1 cellular context compared by ENCODE assay signal in genomic region chr17:38601539-38602351, GRCh38.
TF ChIP-seq lines count a peak whose summit lies in the region.

No MANE protein-coding gene starts in this region.

TF ChIP-seq in HEK293, 187 proteins besides CTCF, POLR2A, EP300 and RAD21 (continued from another document):
- TF ChIP-seq INSM2 (tag by site-specific recombination; IDR thresholded peaks at IDR 0.05) (peak; percentile 78), KLF1 (tag by site-specific recombination; IDR thresholded peaks at IDR 0.05) (peak; percentile 49; the same call in 1 of the 2 replicates), ZNF544 (tag by site-specific recombination; IDR thresholded peaks at IDR 0.05) (no peak), PRDM1 (tag by site-specific recombination; IDR thresholded peaks at IDR 0.05) (peak; percentile 58), ZBTB21 (tag by site-specific recombination; IDR thresholded peaks at IDR 0.05) (peak; percentile 45), SP2 (tag by site-specific recombination; IDR thresholded peaks at IDR 0.05) (peak; percentile 72), ZBTB7A (tag by site-specific recombination; IDR thresholded peaks at IDR 0.05; ENCODE audit: low read depth) (peak; percentile 16; the same call in 1 of the 2 replicates), ZBTB20 (tag by site-specific recombination; IDR thresholded peaks at IDR 0.05) (peak; percentile 67; the same call in 1 of the 2 replicates), ZNF510 (tag by site-specific recombination; IDR thresholded peaks at IDR 0.05; ENCODE audit: insufficient replicate concordance) (no peak), ZNF561 (tag by site-specific recombination; IDR thresholded peaks at IDR 0.05; ENCODE audit: borderline replicate concordance) (0 out of 2 replicates have a peak, but pooled peaks have one; percentile 37), PRDM10 (tag by site-specific recombination; IDR thresholded peaks at IDR 0.05) (peak; percentile 50), ZNF175 (tag by site-specific recombination; IDR thresholded peaks at IDR 0.05) (no peak), ZNF513 (tag by site-specific recombination; IDR thresholded peaks at IDR 0.05) (no peak), ZNF768 (tag by site-specific recombination; IDR thresholded peaks at IDR 0.05) (no peak), YY2 (tag by site-specific recombination; IDR thresholded peaks at IDR 0.05) (peak; percentile 78; the same call in 1 of the 2 replicates), KLF17 (tag by site-specific recombination; IDR thresholded peaks at IDR 0.05) (peak; percentile 90), ZNF341 (tag by site-specific recombination; IDR thresholded peaks at IDR 0.05; ENCODE audit: low read depth) (peak; percentile 93), ZNF624 (tag by site-specific recombination; IDR thresholded peaks at IDR 0.05) (peak; percentile 23; the same call in 1 of the 2 replicates), KLF7 (tag by site-specific recombination; IDR thresholded peaks at IDR 0.05; ENCODE audit: borderline replicate concordance) (peak; percentile 27; the same call in 1 of the 2 replicates), PATZ1 (tag by site-specific recombination; IDR thresholded peaks at IDR 0.05) (peak; percentile 98), ZNF654 (tag by site-specific recombination; IDR thresholded peaks at IDR 0.05; ENCODE audit: low read depth) (no peak), IKZF3 (tag by site-specific recombination; IDR thresholded peaks at IDR 0.05) (peak; percentile 82), ZBTB17 (tag by site-specific recombination; IDR thresholded peaks at IDR 0.05) (peak; percentile 97), ZNF645 (tag by site-specific recombination; IDR thresholded peaks at IDR 0.05) (0 out of 2 replicates have a peak, but pooled peaks have one; percentile 60), ZNF580 (tag by site-specific recombination; IDR thresholded peaks at IDR 0.05) (no peak), ZNF670 (tag by site-specific recombination; IDR thresholded peaks at IDR 0.05; ENCODE audit: low read depth) (no peak), ZNF391 (tag by site-specific recombination; IDR thresholded peaks at IDR 0.05; ENCODE audit: borderline replicate concordance, low read depth) (peak; percentile 61; the same call in 1 of the 2 replicates), BCL11A (tag by site-specific recombination; IDR thresholded peaks at IDR 0.05; ENCODE audit: low read depth) (peak; percentile 69; the same call in 1 of the 2 replicates), WT1 (tag by site-specific recombination; IDR thresholded peaks at IDR 0.05) (peak; percentile 94), ZFHX2 (tag by site-specific recombination; conservative IDR thresholded peaks at IDR 0.05) (peak; percentile 77), ZNF677 (tag by site-specific recombination; IDR thresholded peaks at IDR 0.05) (no peak), SP7 (tag by site-specific recombination; IDR thresholded peaks at IDR 0.05) (peak; percentile 85), FEZF1 (tag by site-specific recombination; IDR thresholded peaks at IDR 0.05) (0 out of 2 replicates have a peak, but pooled peaks have one; percentile 23), ZBTB48 (tag by site-specific recombination; IDR thresholded peaks at IDR 0.05) (peak; percentile 54; the same call in 1 of the 2 replicates), ZNF184 (tag by site-specific recombination; IDR thresholded peaks at IDR 0.05) (no peak), ZNF600 (tag by site-specific recombination; IDR thresholded peaks at IDR 0.05) (peak; percentile 94), ZNF555 (tag by site-specific recombination; conservative IDR thresholded peaks at IDR 0.05) (no peak), ZNF138 (tag by site-specific recombination; IDR thresholded peaks at IDR 0.05; ENCODE audit: borderline replicate concordance) (no peak), ZNF843 (tag by site-specific recombination; IDR thresholded peaks at IDR 0.05) (0 out of 2 replicates have a peak, but pooled peaks have one; percentile 13), ZNF701 (tag by site-specific recombination; IDR thresholded peaks at IDR 0.05) (0 out of 2 replicates have a peak, but pooled peaks have one; percentile 49)
